Comparison of ENCODE assay signal across 10 cellular contexts in genomic region chr7:117157121-117157870, GRCh38.
A peak's percentile ranks its signal among the peaks of the same experiment; 100 is the strongest.
DNase-seq lines count a peak whose midpoint lies in the region; ATAC-seq and TF ChIP-seq lines count a peak whose summit lies in the region.
"Had no signal": no experiment of that assay in that cellular context is flagged by ENCODE, and none has a peak within 500 bp of the region (broad histone marks: within the 10 kb centered on the region; RNA-seq: fewer than 3 reads in every experiment).

No MANE protein-coding gene starts in this region.

- H3K4me1 ChIP-seq in trophoblast cell (ENCODE audit: control insufficient read depth in 1 of 2, insufficient read depth in 2 of 2, low read length in 2 of 2) (no peaks in the 10 kb centered on the region), neural progenitor cell (no peaks in the 10 kb centered on the region)

- H3K4ac ChIP-seq in trophoblast cell (ENCODE audit: low read depth, low read length): no peak overlapping the region

- H3K23ac ChIP-seq in trophoblast cell (ENCODE audit: low read length): no peak overlapping the region

- no peaks in the 10 kb centered on the region for H3F3A ChIP-seq in neural progenitor cell (ENCODE audit: low read depth)

- no peak overlapping the region for H3K14ac ChIP-seq in trophoblast cell (ENCODE audit: low read length)

- H4K12ac ChIP-seq in trophoblast cell (ENCODE audit: low read depth, low read length): no peak overlapping the region

- H3K9ac ChIP-seq in trophoblast cell (ENCODE audit: low read length) (no peak overlapping the region), neural progenitor cell (no peak overlapping the region)

- no peaks in the 10 kb centered on the region for H3K36me3 Mint-ChIP-seq in neural progenitor cell
- H3K36me3 Mint-ChIP-seq in activated CD4-positive, alpha-beta T cell treated with anti-CD3 and anti-CD28 coated beads, Interleukin-2, amount 10 ng/mL, durations not matched to agents 24 days and 14 days (ENCODE audit: low read depth): no peaks in the 10 kb centered on the region

- no peaks in the 10 kb centered on the region for H3K4me1 Mint-ChIP-seq in neural progenitor cell
- no peaks in the 10 kb centered on the region for H3K4me1 Mint-ChIP-seq in activated CD4-positive, alpha-beta T cell treated with anti-CD3 and anti-CD28 coated beads, Interleukin-2, amount 10 ng/mL, durations not matched to agents 24 days and 14 days
- H3K4me1 Mint-ChIP-seq: nephron progenitor cell had no signal

- no peak overlapping the region for H2AK5ac ChIP-seq in trophoblast cell (ENCODE audit: low read length)

- H3K27ac ChIP-seq in trophoblast cell (ENCODE audit: low read depth, low read length): no peak overlapping the region
- no peak overlapping the region for H3K27ac ChIP-seq in neural progenitor cell

- no peak overlapping the region for H4K8ac ChIP-seq in trophoblast cell (ENCODE audit: low read depth, low read length)

- no peaks in the 10 kb centered on the region for H3K79me1 ChIP-seq in trophoblast cell (ENCODE audit: low read length)

- H2BK5ac ChIP-seq in trophoblast cell (ENCODE audit: low read depth, low read length, poor library complexity): no peak overlapping the region

- H2AFZ ChIP-seq in trophoblast cell (ENCODE audit: insufficient read depth, low read length, poor library complexity) (no peak overlapping the region), neural progenitor cell (replicated peaks) (no peak overlapping the region)

- WGBS in trophoblast cell (ENCODE audit: extremely low coverage, insufficient coverage, insufficient read length): no CpG with 5 or more reads among the region's 4 CpGs

- peak; percentile 87 for DNase-seq in EL
- peak; percentile 53 for DNase-seq in RPMI8226
- DNase-seq in fibroblast of peridontal ligament (ENCODE audit: extremely low read depth): peak; percentile 99
- peak; percentile 55 to 78 for DNase-seq in trophoblast cell
- DNase-seq in neural progenitor cell (ENCODE audit: low spot score): no peak
- DNase-seq in activated CD4-positive, alpha-beta T cell treated with anti-CD3 and anti-CD28 coated beads, Interleukin-2, amount 10 ng/mL, durations not matched to agents 24 days and 14 days: no peak
- DNase-seq: MV-4-11, nephron progenitor cell had no signal

- H3K4me2 ChIP-seq in trophoblast cell (ENCODE audit: low read length) (no peak overlapping the region), neural progenitor cell (no peak overlapping the region)

- no peak overlapping the region for H3K27ac Mint-ChIP-seq in neural progenitor cell
- H3K27ac Mint-ChIP-seq in activated CD4-positive, alpha-beta T cell treated with anti-CD3 and anti-CD28 coated beads, Interleukin-2, amount 10 ng/mL, durations not matched to agents 24 days and 14 days: no peak overlapping the region
- H3K27ac Mint-ChIP-seq: nephron progenitor cell had no signal

- no peaks in the 10 kb centered on the region for H3K79me2 ChIP-seq in trophoblast cell (ENCODE audit: control insufficient read depth, insufficient read depth, low read length, poor library complexity)
- no peaks in the 10 kb centered on the region for H3K79me2 ChIP-seq in neural progenitor cell (ENCODE audit: low read depth)

- H3K18ac ChIP-seq in trophoblast cell (ENCODE audit: low read length): no peak overlapping the region

- intact Hi-C loops in activated CD4-positive, alpha-beta T cell treated with anti-CD3 and anti-CD28 coated beads, Interleukin-2, amount 10 ng/mL, durations not matched to agents 24 days and 14 days (cut with micrococcal nuclease): no loop called here

- no peaks in the 10 kb centered on the region for H4K20me1 ChIP-seq in neural progenitor cell (ENCODE audit: low read depth)

- no peak overlapping the region for H2BK12ac ChIP-seq in trophoblast cell (ENCODE audit: low read length)

- H3K4me3 ChIP-seq in trophoblast cell (ENCODE audit: low read depth, low read length): no peak overlapping the region
- no peak overlapping the region for H3K4me3 ChIP-seq in neural progenitor cell

- ATAC-seq in HG02798 (IDR thresholded peaks at IDR 0.05; ENCODE audit: poor library complexity, unreplicated experiment) (no peak), GM21717 (IDR thresholded peaks at IDR 0.05; ENCODE audit: unreplicated experiment) (no peak)

- no peak overlapping the region for H3K4me3 Mint-ChIP-seq in neural progenitor cell
- no peak overlapping the region for H3K4me3 Mint-ChIP-seq in activated CD4-positive, alpha-beta T cell treated with anti-CD3 and anti-CD28 coated beads, Interleukin-2, amount 10 ng/mL, durations not matched to agents 24 days and 14 days
- H3K4me3 Mint-ChIP-seq: nephron progenitor cell had no signal

- H3K27me3 ChIP-seq in trophoblast cell (ENCODE audit: insufficient read depth, low read length) (no peaks in the 10 kb centered on the region), neural progenitor cell (no peaks in the 10 kb centered on the region)

- TF ChIP-seq CTCF in neural progenitor cell (IDR thresholded peaks at IDR 0.05): no peak

- H3K9me3 ChIP-seq in trophoblast cell (ENCODE audit: insufficient read depth, low read depth, low read length): no peaks in the 10 kb centered on the region
- no peaks in the 10 kb centered on the region for H3K9me3 ChIP-seq in neural progenitor cell (ENCODE audit: low read depth)

- no peaks in the 10 kb centered on the region for H3K9me3 Mint-ChIP-seq in neural progenitor cell
- no peaks in the 10 kb centered on the region for H3K9me3 Mint-ChIP-seq in activated CD4-positive, alpha-beta T cell treated with anti-CD3 and anti-CD28 coated beads, Interleukin-2, amount 10 ng/mL, durations not matched to agents 24 days and 14 days
- H3K9me3 Mint-ChIP-seq: nephron progenitor cell had no signal

- H3K36me3 ChIP-seq in trophoblast cell (ENCODE audit: control insufficient read depth in 1 of 2, insufficient read depth in 2 of 2, low read length in 2 of 2) (no peaks in the 10 kb centered on the region), neural progenitor cell (no peaks in the 10 kb centered on the region)

- no peak overlapping the region for H2BK120ac ChIP-seq in trophoblast cell (ENCODE audit: insufficient read depth, low read length, poor library complexity)

- H4K91ac ChIP-seq in trophoblast cell (ENCODE audit: low read depth, low read length): no peak overlapping the region

- H3K27me3 Mint-ChIP-seq in neural progenitor cell (ENCODE audit: insufficient read depth, low read depth): peaks cover 2% of the 10 kb centered on the region
- no peaks in the 10 kb centered on the region for H3K27me3 Mint-ChIP-seq in activated CD4-positive, alpha-beta T cell treated with anti-CD3 and anti-CD28 coated beads, Interleukin-2, amount 10 ng/mL, durations not matched to agents 24 days and 14 days

Comparison
In these comparisons a context has a peak if more than half of its experiments do, and no peak if none do; other contexts are left out.
1. DNase-seq: peak in EL (single experiment), RPMI8226 (single experiment), fibroblast of peridontal ligament (single experiment) and trophoblast cell (2 of 2); none in neural progenitor cell (single experiment) and activated CD4-positive, alpha-beta T cell treated with anti-CD3 and anti-CD28 coated beads, Interleukin-2, amount 10 ng/mL, durations not matched to agents 24 days and 14 days (single experiment).